ENCODE assay signal across 1 cellular context in genomic region chr10:71666607-71667373, GRCh38.
TF ChIP-seq lines count a peak whose summit lies in the region.

No MANE protein-coding gene starts in this region.

TF ChIP-seq in WTC11, 78 proteins besides CTCF, POLR2A, EP300 and RAD21 (continued from another document):
- TF ChIP-seq, protein P1, sequence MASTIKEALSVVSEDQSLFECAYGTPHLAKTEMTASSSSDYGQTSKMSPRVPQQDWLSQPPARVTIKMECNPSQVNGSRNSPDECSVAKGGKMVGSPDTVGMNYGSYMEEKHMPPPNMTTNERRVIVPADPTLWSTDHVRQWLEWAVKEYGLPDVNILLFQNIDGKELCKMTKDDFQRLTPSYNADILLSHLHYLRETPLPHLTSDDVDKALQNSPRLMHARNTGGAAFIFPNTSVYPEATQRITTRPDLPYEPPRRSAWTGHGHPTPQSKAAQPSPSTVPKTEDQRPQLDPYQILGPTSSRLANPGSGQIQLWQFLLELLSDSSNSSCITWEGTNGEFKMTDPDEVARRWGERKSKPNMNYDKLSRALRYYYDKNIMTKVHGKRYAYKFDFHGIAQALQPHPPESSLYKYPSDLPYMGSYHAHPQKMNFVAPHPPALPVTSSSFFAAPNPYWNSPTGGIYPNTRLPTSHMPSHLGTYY (CRISPR knock-in tag; IDR thresholded peaks at IDR 0.05) = no peak
- TF ChIP-seq, protein P2, sequence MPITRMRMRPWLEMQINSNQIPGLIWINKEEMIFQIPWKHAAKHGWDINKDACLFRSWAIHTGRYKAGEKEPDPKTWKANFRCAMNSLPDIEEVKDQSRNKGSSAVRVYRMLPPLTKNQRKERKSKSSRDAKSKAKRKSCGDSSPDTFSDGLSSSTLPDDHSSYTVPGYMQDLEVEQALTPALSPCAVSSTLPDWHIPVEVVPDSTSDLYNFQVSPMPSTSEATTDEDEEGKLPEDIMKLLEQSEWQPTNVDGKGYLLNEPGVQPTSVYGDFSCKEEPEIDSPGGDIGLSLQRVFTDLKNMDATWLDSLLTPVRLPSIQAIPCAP (CRISPR knock-in tag; IDR thresholded peaks at IDR 0.05) = no peak
- no peak for TF ChIP-seq SP1 (CRISPR knock-in tag; conservative IDR thresholded peaks at IDR 0.05)
- TF ChIP-seq, protein P3, sequence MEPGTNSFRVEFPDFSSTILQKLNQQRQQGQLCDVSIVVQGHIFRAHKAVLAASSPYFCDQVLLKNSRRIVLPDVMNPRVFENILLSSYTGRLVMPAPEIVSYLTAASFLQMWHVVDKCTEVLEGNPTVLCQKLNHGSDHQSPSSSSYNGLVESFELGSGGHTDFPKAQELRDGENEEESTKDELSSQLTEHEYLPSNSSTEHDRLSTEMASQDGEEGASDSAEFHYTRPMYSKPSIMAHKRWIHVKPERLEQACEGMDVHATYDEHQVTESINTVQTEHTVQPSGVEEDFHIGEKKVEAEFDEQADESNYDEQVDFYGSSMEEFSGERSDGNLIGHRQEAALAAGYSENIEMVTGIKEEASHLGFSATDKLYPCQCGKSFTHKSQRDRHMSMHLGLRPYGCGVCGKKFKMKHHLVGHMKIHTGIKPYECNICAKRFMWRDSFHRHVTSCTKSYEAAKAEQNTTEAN (CRISPR knock-in tag; IDR thresholded peaks at IDR 0.05) = no peak
- TF ChIP-seq, protein P4, sequence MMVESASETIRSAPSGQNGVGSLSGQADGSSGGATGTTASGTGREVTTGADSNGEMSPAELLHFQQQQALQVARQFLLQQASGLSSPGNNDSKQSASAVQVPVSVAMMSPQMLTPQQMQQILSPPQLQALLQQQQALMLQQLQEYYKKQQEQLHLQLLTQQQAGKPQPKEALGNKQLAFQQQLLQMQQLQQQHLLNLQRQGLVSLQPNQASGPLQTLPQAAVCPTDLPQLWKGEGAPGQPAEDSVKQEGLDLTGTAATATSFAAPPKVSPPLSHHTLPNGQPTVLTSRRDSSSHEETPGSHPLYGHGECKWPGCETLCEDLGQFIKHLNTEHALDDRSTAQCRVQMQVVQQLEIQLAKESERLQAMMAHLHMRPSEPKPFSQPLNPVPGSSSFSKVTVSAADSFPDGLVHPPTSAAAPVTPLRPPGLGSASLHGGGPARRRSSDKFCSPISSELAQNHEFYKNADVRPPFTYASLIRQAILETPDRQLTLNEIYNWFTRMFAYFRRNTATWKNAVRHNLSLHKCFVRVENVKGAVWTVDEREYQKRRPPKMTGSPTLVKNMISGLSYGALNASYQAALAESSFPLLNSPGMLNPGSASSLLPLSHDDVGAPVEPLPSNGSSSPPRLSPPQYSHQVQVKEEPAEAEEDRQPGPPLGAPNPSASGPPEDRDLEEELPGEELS (CRISPR knock-in tag; IDR thresholded peaks at IDR 0.05) = no peak
